10 cellular contexts compared by ENCODE assay signal in the genomic region with DNA sequence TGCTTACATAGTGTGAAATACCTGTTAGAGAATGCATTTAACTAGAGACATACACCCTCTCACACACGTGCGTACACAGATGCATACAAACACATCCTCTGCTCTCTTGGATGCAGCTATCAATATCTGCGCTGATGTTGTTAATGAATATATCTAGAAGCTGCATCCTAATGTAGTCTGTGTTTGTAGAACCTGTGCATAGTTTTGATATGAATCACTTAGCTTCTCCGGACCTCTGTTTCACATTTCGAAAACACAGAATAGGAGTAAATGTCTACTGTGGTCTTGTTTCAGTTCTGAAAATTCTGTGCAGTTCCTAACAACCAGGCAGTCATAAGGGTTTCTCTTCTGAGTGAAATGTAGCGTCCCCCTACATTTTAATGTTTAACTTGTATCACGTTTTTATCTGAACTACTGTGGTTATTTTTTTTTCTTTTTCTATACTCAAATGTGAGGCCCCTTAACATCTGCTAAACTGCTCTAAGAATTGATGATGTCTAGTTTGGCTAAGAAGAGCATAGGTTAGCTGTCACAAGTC.
DNase-seq lines count a peak whose midpoint lies in the region; ATAC-seq and TF ChIP-seq lines count a peak whose summit lies in the region.
"Had no signal": no experiment of that assay in that cellular context is flagged by ENCODE, and none has a peak within 500 bp of the region (broad histone marks: within the 10 kb centered on the region; RNA-seq: fewer than 3 reads in every experiment).

No MANE protein-coding gene starts in this region.

- no peaks in the 10 kb centered on the region for H4K20me1 ChIP-seq in mammary epithelial cell (ENCODE audit: insufficient read depth, low read length)

- H3K79me2 ChIP-seq in mammary epithelial cell (ENCODE audit: insufficient read depth, low read length), result peaks cover 25% of the 10 kb centered on the region

- no peaks in the 10 kb centered on the region for H3K27me3 ChIP-seq in mammary epithelial cell (ENCODE audit: insufficient read depth, low read length)
- H3K27me3 ChIP-seq: Peyer's patch had no signal

- peak; percentile 96 for ATAC-seq in GM19467 (IDR thresholded peaks at IDR 0.05; ENCODE audit: unreplicated experiment)
- peak; percentile 96 for ATAC-seq in HG03378 (IDR thresholded peaks at IDR 0.05; ENCODE audit: unreplicated experiment)

- peak overlapping the region; percentile 29 for H3K4me2 ChIP-seq in mammary epithelial cell (ENCODE audit: insufficient read depth, low read depth, low read length)

- dilution Hi-C loops in mammary epithelial cell (cut with HindIII; ENCODE audit: low sequenced_read_pairs), result no loop called here

- H3K9me3 ChIP-seq in mammary epithelial cell (replicated peaks; ENCODE audit: insufficient read depth, low read length), result no peaks in the 10 kb centered on the region
- H3K9me3 ChIP-seq: Peyer's patch had no signal

- DNase-seq in ELR (ENCODE audit: low read depth), result peak; percentile 63
- DNase-seq in mammary epithelial cell, result peak; percentile 35
- DNase-seq in DMS79 treated with DMSO at 0.1 percent for 48 hours (lab: John Stamatoyannopoulos, UW), result no peak
- DNase-seq in NCI-H1694 (lab: John Stamatoyannopoulos, UW), result no peak
- no peak for DNase-seq in NCI-H446 (lab: John Stamatoyannopoulos, UW)
- DNase-seq in SK-N-DZ (ENCODE audit: low spot score), result no peak
- DNase-seq: GDM1, Peyer's patch had no signal

- H3K27ac ChIP-seq in mammary epithelial cell (ENCODE audit: insufficient read depth, low read depth, low read length), result no peak overlapping the region
- H3K27ac ChIP-seq: Peyer's patch had no signal

- BruUV-seq in mammary epithelial cell (replicated peaks; lab: Mats Ljungman, UMichigan), result no TSS peak

- WGBS in mammary epithelial cell (ENCODE audit: low coverage, missing lambda C conversion rate), result 30% methylated on average over 7 of the region's 7 CpGs

- intact Hi-C loops in mammary epithelial cell (cut with micrococcal nuclease), result no loop called here

- no peak for TF ChIP-seq CTCF in mammary epithelial cell (conservative IDR thresholded peaks at IDR 0.05 in 1 of 2, IDR thresholded peaks at IDR 0.05 in 1 of 2; ENCODE audit: extremely low read depth in 1 of 2, insufficient read depth in 1 of 2, low read depth in 1 of 2, low read length in 2 of 2)

- no peaks in the 10 kb centered on the region for H3K36me3 ChIP-seq in mammary epithelial cell (ENCODE audit: insufficient read depth, low read length)
- H3K36me3 ChIP-seq: Peyer's patch had no signal

- CTCF ChIA-PET in mammary epithelial cell (lab: Charles Lee; ENCODE audit: low non-redundant PET), result no interaction called here

- peaks cover 27% of the 10 kb centered on the region for H3K4me1 ChIP-seq in mammary epithelial cell (ENCODE audit: insufficient read depth, low read length)

- H2AFZ ChIP-seq in mammary epithelial cell (ENCODE audit: low read depth, low read length), result no peak overlapping the region

- in situ Hi-C loops in mammary epithelial cell (cut with MboI; ENCODE audit: low sequenced_read_pairs in 2 of 2), result no loop called here

- no peak overlapping the region for H3K9ac ChIP-seq in mammary epithelial cell (ENCODE audit: insufficient read depth, low read length)

- H3K4me3 ChIP-seq in mammary epithelial cell (replicated peaks in 1 of 3; ENCODE audit: insufficient read depth in 1 of 3, low read depth in 2 of 3, low read length in 3 of 3), result no peak overlapping the region
- H3K4me3 ChIP-seq: Peyer's patch had no signal

Comparison
In these comparisons a context has a peak if more than half of its experiments do, and no peak if none do; other contexts are left out.
1. DNase-seq: peak in ELR (single experiment) and mammary epithelial cell (single experiment); none in DMS79 treated with DMSO at 0.1 percent for 48 hours (single experiment), NCI-H1694 (single experiment), NCI-H446 (0 of 2) and SK-N-DZ (single experiment).